1 cellular context compared by ENCODE assay signal in the genomic region with DNA sequence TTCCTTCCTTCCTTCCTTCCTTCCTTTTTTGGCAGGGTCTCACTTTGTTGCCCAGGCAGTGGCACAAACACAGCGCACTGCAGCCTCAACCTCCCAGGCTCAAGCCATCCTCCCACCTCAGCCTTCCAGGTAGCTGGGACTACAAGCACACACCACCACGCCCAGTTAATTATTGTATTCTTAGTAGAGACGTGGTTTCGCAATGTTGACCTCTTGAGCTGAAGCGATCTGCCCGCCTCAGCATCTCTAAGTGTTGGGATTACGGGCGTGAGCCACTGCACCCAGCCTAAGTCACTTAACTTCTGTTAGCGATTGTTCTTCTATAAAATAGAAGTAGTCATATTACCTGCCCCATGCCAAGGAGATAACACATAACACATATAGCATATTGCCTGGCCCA.
A peak's percentile ranks its signal among the peaks of the same experiment; 100 is the strongest.
TF ChIP-seq lines count a peak whose summit lies in the region.

No MANE protein-coding gene starts in this region.

TF ChIP-seq in H1, 55 proteins besides CTCF, POLR2A, EP300 and RAD21:
- 0 out of 2 replicates have a peak, but pooled peaks have one; percentile 12 for TF ChIP-seq CEBPB (IDR thresholded peaks at IDR 0.05; ENCODE audit: low read depth, low read length)
- no peak for TF ChIP-seq TAF7 (optimal IDR thresholded peaks at IDR 0.05; ENCODE audit: borderline replicate concordance, low read depth, low read length)
TF ChIP-seq in H1: peak in this region for 1.
